ENCODE assay signal across 10 cellular contexts in the genomic region with DNA sequence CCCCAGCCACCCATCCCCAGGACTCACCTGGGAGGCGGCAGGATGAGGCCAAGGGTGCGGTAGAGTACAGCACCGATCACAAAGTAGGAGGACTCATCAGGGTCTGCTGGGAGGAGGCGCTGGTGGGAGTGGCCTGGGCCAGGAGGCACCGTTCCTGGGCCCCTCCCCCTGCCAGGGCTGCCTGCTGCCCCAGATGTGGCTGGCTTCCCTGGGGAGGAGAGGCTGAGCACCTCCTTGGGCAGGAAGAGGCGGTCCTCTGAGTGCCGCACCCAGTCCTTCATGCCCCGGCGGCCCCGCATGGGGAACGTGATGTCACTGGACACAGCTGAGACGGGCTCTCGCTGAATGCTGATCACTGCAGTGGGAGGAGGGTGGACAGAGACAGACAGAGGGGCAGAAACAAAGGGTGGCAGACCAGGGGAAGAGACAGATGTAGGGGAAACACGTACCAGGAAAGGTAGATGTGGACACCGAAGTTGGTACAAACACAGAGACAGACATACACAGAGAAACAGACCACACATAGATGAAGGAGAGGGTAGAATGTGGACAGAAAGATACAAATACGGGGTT. TPM values are rescaled to one million over a fixed set of nuclear protein-coding genes. Genes with fewer than 3 reads are reported as not detected.
A peak's percentile ranks its signal among the peaks of the same experiment; 100 is the strongest.
DNase-seq lines count a peak whose midpoint lies in the region; ATAC-seq, FAIRE-seq and TF ChIP-seq lines count a peak whose summit lies in the region.
"Had no signal": no experiment of that assay in that cellular context is flagged by ENCODE, and none has a peak within 500 bp of the region (broad histone marks: within the 10 kb centered on the region; RNA-seq: fewer than 3 reads in every experiment).

No MANE protein-coding gene starts in this region.

- POLR2A ChIA-PET in HCT116 (lab: Charles Lee): no interaction called here

- RAD21 ChIA-PET in HCT116 (lab: Charles Lee; ENCODE audit: low non-redundant PET in 1 of 2, low total read pairs in 2 of 2, uncharacterized antibody in 2 of 2, unreplicated experiment in 2 of 2): no interaction called here

- H3K9me2 ChIP-seq in HCT116 (ENCODE audit: insufficient read depth): no peaks in the 10 kb centered on the region

- peak overlapping the region in 1 of 2 experiments; percentile 13 for H3K4ac ChIP-seq in mesenchymal stem cell (ENCODE audit: low read depth in 1 of 2, low read length in 2 of 2)

- intact Hi-C loops in HCT116 (cut with micrococcal nuclease): no loop called here

- H3K36me3 ChIP-seq in HCT116 (ENCODE audit: control insufficient read depth in 1 of 2, insufficient read depth in 2 of 2, low read length in 2 of 2): no peaks in the 10 kb centered on the region
- no peaks in the 10 kb centered on the region for H3K36me3 ChIP-seq in bronchial epithelial cell (ENCODE audit: control insufficient read depth, insufficient read depth, low read length)
- no peaks in the 10 kb centered on the region for H3K36me3 ChIP-seq in osteoblast (ENCODE audit: insufficient read depth, low read length)
- peaks cover 5 to 12% of the 10 kb centered on the region in 2 experiments for H3K36me3 ChIP-seq in mesenchymal stem cell (ENCODE audit: control insufficient read depth in 1 of 2, insufficient read depth in 2 of 2, low read depth in 1 of 2, low read length in 2 of 2)

- CTCF ChIA-PET in HCT116 (lab: Charles Lee): no interaction called here

- H3K4me2 ChIP-seq in HCT116 (ENCODE audit: low read length) (peak overlapping the region; percentile 68), osteoblast (ENCODE audit: insufficient read depth, low read length) (no peak overlapping the region), mesenchymal stem cell (ENCODE audit: low read length, poor library complexity, severe bottlenecking) (no peak overlapping the region)

- no peak for TF ChIP-seq RAD21 in HCT116 (IDR thresholded peaks at IDR 0.05; ENCODE audit: low read depth)

- 28% methylated on average over 14 of the region's 16 CpGs for WGBS in mesenchymal stem cell

- H3K4me1 ChIP-seq in HCT116 (ENCODE audit: control insufficient read depth in 1 of 2, insufficient read depth in 2 of 2, low read length in 2 of 2): peaks cover 0 to 15% of the 10 kb centered on the region in 2 experiments; a peak in 3 of 4 replicates
- peaks cover 2% of the 10 kb centered on the region for H3K4me1 ChIP-seq in osteoblast (ENCODE audit: insufficient read depth, low read length)
- peaks cover 17% of the 10 kb centered on the region for H3K4me1 ChIP-seq in mesenchymal stem cell (ENCODE audit: control insufficient read depth, insufficient read depth, low read depth, low read length)

- H2AFZ ChIP-seq in HCT116 (ENCODE audit: low read depth, low read length, poor library complexity, severe bottlenecking): no peak overlapping the region
- H2AFZ ChIP-seq in osteoblast (ENCODE audit: low read length): no peak overlapping the region
- no peak overlapping the region for H2AFZ ChIP-seq in mesenchymal stem cell (ENCODE audit: low read depth, low read length)

- no peaks in the 10 kb centered on the region for H3K79me2 ChIP-seq in HCT116 (ENCODE audit: insufficient read depth, low read length)
- H3K79me2 ChIP-seq in osteoblast (ENCODE audit: insufficient read depth, low read length): no peaks in the 10 kb centered on the region

- no peak for TF ChIP-seq CTCF in HCT116 (IDR thresholded peaks at IDR 0.05 in 2 of 3, conservative IDR thresholded peaks at IDR 0.05 in 1 of 3; ENCODE audit: borderline replicate concordance in 1 of 3, insufficient read depth in 1 of 3, low read depth in 2 of 3, low read length in 2 of 3)
- TF ChIP-seq CTCF in bronchial epithelial cell (IDR thresholded peaks at IDR 0.05; ENCODE audit: insufficient read depth, low read length, severe bottlenecking): no peak
- TF ChIP-seq CTCF in osteoblast (IDR thresholded peaks at IDR 0.05; ENCODE audit: extremely low read depth, low read depth, low read length): no peak

- H2BK120ac ChIP-seq in mesenchymal stem cell (ENCODE audit: low read depth, low read length): no peak overlapping the region

- H3K27me3 ChIP-seq in HCT116 (ENCODE audit: insufficient read depth, low read length) (no peaks in the 10 kb centered on the region), bronchial epithelial cell (ENCODE audit: control insufficient read depth, insufficient read depth, low read length) (no peaks in the 10 kb centered on the region), osteoblast (ENCODE audit: insufficient read depth, low read length) (no peaks in the 10 kb centered on the region), mesenchymal stem cell (ENCODE audit: control insufficient read depth in 1 of 2, insufficient read depth in 1 of 2, low read length in 2 of 2) (peaks cover 0 to 8% of the 10 kb centered on the region in 2 experiments)

- H2BK12ac ChIP-seq in mesenchymal stem cell (ENCODE audit: low read length in 2 of 2): no peak overlapping the region

- no peak overlapping the region for H4K91ac ChIP-seq in mesenchymal stem cell (ENCODE audit: low read length)

- no peaks in the 10 kb centered on the region for H3K79me1 ChIP-seq in mesenchymal stem cell (replicated peaks; ENCODE audit: low read length, poor library complexity, severe bottlenecking)

- H3K4me3 ChIP-seq in HCT116 (replicated peaks in 1 of 2; ENCODE audit: low read depth in 1 of 2, low read length in 2 of 2) (peak overlapping the region; percentile 9 to 23; a peak in 1 of 4 replicates), bronchial epithelial cell (ENCODE audit: low read depth, low read length) (no peak overlapping the region), osteoblast (ENCODE audit: insufficient read depth, low read length) (no peak overlapping the region), mesenchymal stem cell (ENCODE audit: insufficient read depth in 1 of 2, low read depth in 1 of 2, low read length in 2 of 2) (no peak overlapping the region)

- no peak for FAIRE-seq in bronchial epithelial cell (lab: Jason Lieb, UNC)

- H3K27ac ChIP-seq in HCT116 (ENCODE audit: low read depth, low read length): no peak overlapping the region; the same call in 1 of the 2 replicates
- no peak overlapping the region for H3K27ac ChIP-seq in osteoblast (ENCODE audit: low read depth, low read length)
- no peak overlapping the region for H3K27ac ChIP-seq in mesenchymal stem cell (ENCODE audit: low read length, poor library complexity, severe bottlenecking)

- no TSS peak for BruUV-seq in HCT116 (replicated peaks; lab: Mats Ljungman, UMichigan)

- no peak overlapping the region for H2BK15ac ChIP-seq in mesenchymal stem cell (ENCODE audit: low read depth, poor library complexity, severe bottlenecking)

- peak; percentile 33 for DNase-seq in HCT116 (ENCODE audit: low read depth, low spot score)
- peak; percentile 64 for DNase-seq in activated CD4-positive, alpha-beta T cell treated with anti-CD3 and anti-CD28 coated beads for 48 hours
- DNase-seq in bronchial epithelial cell (ENCODE audit: low read depth): peak; percentile 64
- peak; percentile 35 for DNase-seq in stimulated activated CD4-positive, alpha-beta T cell treated with anti-CD3 and anti-CD28 coated beads, Interleukin-2, amount 100 ng/mL, for 4 hours (ENCODE audit: low read depth)
- no peak for DNase-seq in dermis blood vessel endothelial cell
- DNase-seq in osteoblast (ENCODE audit: insufficient read length, low spot score, missing footprints): no peak
- no peak for DNase-seq in mesenchymal stem cell
- DNase-seq: natural killer cell, NCI-H748 treated with DMSO at 0.1 percent for 48 hours had no signal

- H4K8ac ChIP-seq in mesenchymal stem cell (ENCODE audit: low read length): no peak overlapping the region

- H2BK5ac ChIP-seq in mesenchymal stem cell (ENCODE audit: low read depth, low read length, poor library complexity, severe bottlenecking): no peak overlapping the region

- ATAC-seq in HCT116 (peak; percentile 97), HG03460 (IDR thresholded peaks at IDR 0.05; ENCODE audit: unreplicated experiment) (no peak)

- no peak overlapping the region for H3K23ac ChIP-seq in mesenchymal stem cell (ENCODE audit: low read length in 2 of 2)

- H3K18ac ChIP-seq in mesenchymal stem cell (ENCODE audit: low read depth in 1 of 2, low read length in 2 of 2): peak overlapping the region in 1 of 2 experiments; percentile 11

- no peak overlapping the region for H2AK5ac ChIP-seq in mesenchymal stem cell (ENCODE audit: low read length, severe bottlenecking)

- H4K20me1 ChIP-seq in HCT116 (ENCODE audit: insufficient read depth): no peaks in the 10 kb centered on the region
- no peaks in the 10 kb centered on the region for H4K20me1 ChIP-seq in osteoblast (ENCODE audit: insufficient read depth, low read length)

- no peak for TF ChIP-seq POLR2A in HCT116 (IDR thresholded peaks at IDR 0.05; ENCODE audit: borderline replicate concordance, extremely low read depth, insufficient read depth, insufficient read length)

- H3K9ac ChIP-seq in HCT116 (ENCODE audit: low read length) (peak overlapping the region; percentile 14; the same call in 1 of the 2 replicates), mesenchymal stem cell (ENCODE audit: low read length) (no peak overlapping the region)

- H3K9me3 ChIP-seq in HCT116 (ENCODE audit: control insufficient read depth in 1 of 2, insufficient read depth in 1 of 2, low read depth in 1 of 2, low read length in 2 of 2) (no peaks in the 10 kb centered on the region), osteoblast (ENCODE audit: low read depth, low read length) (no peaks in the 10 kb centered on the region), mesenchymal stem cell (ENCODE audit: control insufficient read depth, low read length) (no peaks in the 10 kb centered on the region)

- H3K14ac ChIP-seq in mesenchymal stem cell (ENCODE audit: low read length in 2 of 2): peak overlapping the region in 1 of 2 experiments; percentile 44

TF ChIP-seq in HCT116, 20 proteins besides CTCF, POLR2A, EP300 and RAD21 (continues in another document):
- no peak for TF ChIP-seq EGR1 (IDR thresholded peaks at IDR 0.05; ENCODE audit: low read depth)

RNA-seq across cellular contexts. Expression of a gene that starts 24.8 kb away (rescaled TPM):
- total RNA-seq in HCT116 (2021; ENCODE audit: unreplicated experiment): 10.1 TPM
- polyA plus RNA-seq in HCT116 (2012): 6.0 and 7.1 TPM in 2 replicates
- total RNA-seq in bronchial epithelial cell: 0.53 and 0.64 TPM in 2 replicates
- 0.17 and 0.28 TPM in 2 replicates for total RNA-seq in dermis blood vessel endothelial cell
- 5.8 and 7.4 TPM in 2 replicates for total RNA-seq in osteoblast
- polyA plus RNA-seq in mesenchymal stem cell (2013, experiment 1 of 2): 6.1 TPM
- polyA plus RNA-seq in mesenchymal stem cell (2013, experiment 2 of 2): 5.3 TPM

RNA-seq across cellular contexts. Expression of a gene that starts 35.5 kb away (rescaled TPM):
- total RNA-seq in HCT116 (2021; ENCODE audit: unreplicated experiment) (2.2 TPM), bronchial epithelial cell (87.7 and 121 TPM in 2 replicates), dermis blood vessel endothelial cell (0.51 and 0.65 TPM in 2 replicates), osteoblast (158 and 197 TPM in 2 replicates)
- 1.3 and 1.5 TPM in 2 replicates for polyA plus RNA-seq in HCT116 (2012)
- polyA plus RNA-seq in mesenchymal stem cell (2013, experiment 1 of 2): 20.9 TPM
- polyA plus RNA-seq in mesenchymal stem cell (2013, experiment 2 of 2): 18.3 TPM

Comparison
In these comparisons a context has a peak if more than half of its experiments do, and no peak if none do; other contexts are left out.
1. DNase-seq: peak in HCT116 (single experiment), activated CD4-positive, alpha-beta T cell treated with anti-CD3 and anti-CD28 coated beads for 48 hours (single experiment), bronchial epithelial cell (single experiment) and stimulated activated CD4-positive, alpha-beta T cell treated with anti-CD3 and anti-CD28 coated beads, Interleukin-2, amount 100 ng/mL, for 4 hours (single experiment); none in dermis blood vessel endothelial cell (single experiment), osteoblast (single experiment) and mesenchymal stem cell (single experiment).
2. H3K4me3 ChIP-seq: peak in HCT116 (2 of 2); none in bronchial epithelial cell (single experiment), osteoblast (single experiment) and mesenchymal stem cell (0 of 2).
3. RNA of a gene that starts 35.5 kb away (total RNA-seq): 158 to 197 TPM in osteoblast and 87.7 to 121 TPM in bronchial epithelial cell; 2.2 TPM in HCT116 (single experiment) and 0.51 to 0.65 TPM in dermis blood vessel endothelial cell; every median in the first group is over 10 times any median in the second.